Comparison of ENCODE assay signal across 9 cellular contexts in genomic region chr11:27217948-27218410, GRCh38.
DNase-seq lines count a peak whose midpoint lies in the region; ATAC-seq, FAIRE-seq and TF ChIP-seq lines count a peak whose summit lies in the region.
"Had no signal": no experiment of that assay in that cellular context is flagged by ENCODE, and none has a peak within 500 bp of the region (broad histone marks: within the 10 kb centered on the region; RNA-seq: fewer than 3 reads in every experiment).

No MANE protein-coding gene starts in this region.

- no peak overlapping the region for H3K14ac ChIP-seq in trophoblast cell (ENCODE audit: low read length)

- H4K91ac ChIP-seq in trophoblast cell (ENCODE audit: low read depth, low read length), result peak overlapping the region; percentile 55

- no peak overlapping the region for H4K8ac ChIP-seq in trophoblast cell (ENCODE audit: low read depth, low read length)

- H3K27ac Mint-ChIP-seq in activated T-helper 17 cell treated with anti-CD3 and anti-CD28 coated beads, Interleukin-2, amount 50 U/mL, for 72 hours, result no peak overlapping the region

- intact Hi-C loops in PC-9 (cut with micrococcal nuclease; ENCODE audit: unreplicated experiment), result loop anchor here (5.0 to 10.0 kb wide), 2 partner anchors 177 to 229 kb away; no protein-coding TSS in a partner anchor

- no CpG with 5 or more reads among the region's 1 CpG for WGBS in trophoblast cell (ENCODE audit: extremely low coverage, insufficient coverage, insufficient read length)

- CTCF ChIA-PET in PC-9 (lab: Charles Lee), result no interaction called here

- H3K4me3 Mint-ChIP-seq in activated T-helper 17 cell treated with anti-CD3 and anti-CD28 coated beads, Interleukin-2, amount 50 U/mL, for 72 hours, result no peak overlapping the region

- no peak for ATAC-seq in activated T-helper 17 cell treated with anti-CD3 and anti-CD28 coated beads, Interleukin-2, amount 50 U/mL, for 72 hours (replicated peaks)

- H3K4me1 ChIP-seq in ES-I3 (ENCODE audit: insufficient read depth, low read length), result peaks cover 18% of the 10 kb centered on the region
- peaks cover 30% of the 10 kb centered on the region for H3K4me1 ChIP-seq in PC-9 (replicated peaks; ENCODE audit: insufficient read depth)
- H3K4me1 ChIP-seq in trophoblast cell (ENCODE audit: control insufficient read depth in 1 of 2, insufficient read depth in 2 of 2, low read length in 2 of 2), result peaks cover 6 to 19% of the 10 kb centered on the region in 2 experiments
- H3K4me1 ChIP-seq in BE2C, result no peaks in the 10 kb centered on the region

- H3K4me2 ChIP-seq in PC-9, result peak overlapping the region; percentile 32
- H3K4me2 ChIP-seq in trophoblast cell (ENCODE audit: low read length), result peak overlapping the region; percentile 14

- H3K4me1 Mint-ChIP-seq in activated T-helper 17 cell treated with anti-CD3 and anti-CD28 coated beads, Interleukin-2, amount 50 U/mL, for 72 hours, result no peaks in the 10 kb centered on the region

- peaks cover 10% of the 10 kb centered on the region for H3K79me1 ChIP-seq in trophoblast cell (ENCODE audit: low read length)

- TSS peak; percentile 31 for BruUV-seq in PC-9 (replicated peaks; lab: Mats Ljungman, UMichigan)

- peak overlapping the region; percentile 46 for H3K18ac ChIP-seq in trophoblast cell (ENCODE audit: low read length)

- no peak overlapping the region for H3K23ac ChIP-seq in trophoblast cell (ENCODE audit: low read length)

- peak overlapping the region; percentile 15 for H2AK5ac ChIP-seq in trophoblast cell (ENCODE audit: low read length)

- H3K9me3 ChIP-seq in ES-I3 (ENCODE audit: control insufficient read depth, insufficient read depth, low read length) (no peaks in the 10 kb centered on the region), PC-9 (ENCODE audit: insufficient read depth, low read depth) (no peaks in the 10 kb centered on the region), trophoblast cell (ENCODE audit: insufficient read depth, low read depth, low read length) (no peaks in the 10 kb centered on the region), BE2C (no peaks in the 10 kb centered on the region)

- FAIRE-seq in GM12891 (lab: Jason Lieb, UNC), result no peak

- TF ChIP-seq CTCF in PC-9 (conservative IDR thresholded peaks at IDR 0.05), result no peak
- no peak for TF ChIP-seq CTCF in BE2C (IDR thresholded peaks at IDR 0.05; ENCODE audit: low read depth, low read length)

- H3F3A ChIP-seq in PC-9 (ENCODE audit: insufficient read depth, low read depth), result peaks cover 12% of the 10 kb centered on the region; the same call in 1 of the 2 replicates

- no peaks in the 10 kb centered on the region for H3K79me2 ChIP-seq in PC-9 (ENCODE audit: low read depth)
- no peaks in the 10 kb centered on the region for H3K79me2 ChIP-seq in trophoblast cell (ENCODE audit: control insufficient read depth, insufficient read depth, low read length, poor library complexity)

- TF ChIP-seq POLR2A in GM12891 (IDR thresholded peaks at IDR 0.05; ENCODE audit: low read depth, low read length), result no peak

- DNase-seq in PC-9, result no peak
- peak; percentile 85 for DNase-seq in fibroblast of peridontal ligament (ENCODE audit: extremely low read depth)
- DNase-seq in trophoblast cell, result peak; percentile 38 to 69
- DNase-seq in GM12891 (ENCODE audit: insufficient read length, low spot score), result no peak
- no peak for DNase-seq in DMS153 (lab: John Stamatoyannopoulos, UW)
- no peak for DNase-seq in BE2C
- DNase-seq: DMS79 had no signal

- no peaks in the 10 kb centered on the region for H3K9me3 Mint-ChIP-seq in activated T-helper 17 cell treated with anti-CD3 and anti-CD28 coated beads, Interleukin-2, amount 50 U/mL, for 72 hours

- H3K27me3 ChIP-seq in PC-9 (ENCODE audit: insufficient read depth, low read depth) (no peaks in the 10 kb centered on the region), trophoblast cell (ENCODE audit: insufficient read depth, low read length) (no peaks in the 10 kb centered on the region), BE2C (no peaks in the 10 kb centered on the region)

- peak overlapping the region; percentile 28 for H2BK120ac ChIP-seq in trophoblast cell (ENCODE audit: insufficient read depth, low read length, poor library complexity)

- H3K4me3 ChIP-seq in PC-9 (no peak overlapping the region), trophoblast cell (ENCODE audit: low read depth, low read length) (no peak overlapping the region), BE2C (ENCODE audit: low read depth, low read length) (no peak overlapping the region)

- POLR2A ChIA-PET in PC-9 (lab: Charles Lee; ENCODE audit: unreplicated experiment), result interaction anchor here (0.6 kb wide), 2 partner anchors 12 to 498 kb away, joined by 7 to 8 read pairs; no protein-coding TSS in a partner anchor

- peaks cover 16% of the 10 kb centered on the region for H3K27me3 Mint-ChIP-seq in activated T-helper 17 cell treated with anti-CD3 and anti-CD28 coated beads, Interleukin-2, amount 50 U/mL, for 72 hours

- no peak overlapping the region for H4K12ac ChIP-seq in trophoblast cell (ENCODE audit: low read depth, low read length)

- H3K27ac ChIP-seq in PC-9 (peak overlapping the region; percentile 68), trophoblast cell (ENCODE audit: low read depth, low read length) (peak overlapping the region; percentile 33)

- peak overlapping the region; percentile 69 for H2BK5ac ChIP-seq in trophoblast cell (ENCODE audit: low read depth, low read length, poor library complexity)

- H3K9ac ChIP-seq in ES-I3 (ENCODE audit: low read depth, low read length), result peak overlapping the region; percentile 22; the same call in 1 of the 2 replicates
- H3K9ac ChIP-seq in trophoblast cell (ENCODE audit: low read length), result no peak overlapping the region

- H3K36me3 Mint-ChIP-seq in activated T-helper 17 cell treated with anti-CD3 and anti-CD28 coated beads, Interleukin-2, amount 50 U/mL, for 72 hours (ENCODE audit: low read depth), result no peaks in the 10 kb centered on the region

- H2AFZ ChIP-seq in PC-9 (no peak overlapping the region), trophoblast cell (ENCODE audit: insufficient read depth, low read length, poor library complexity) (no peak overlapping the region)

- no peaks in the 10 kb centered on the region for H4K20me1 ChIP-seq in PC-9 (ENCODE audit: insufficient read depth)

- H3K9me2 ChIP-seq in PC-9 (ENCODE audit: insufficient read depth), result no peaks in the 10 kb centered on the region

- H3K4ac ChIP-seq in trophoblast cell (ENCODE audit: low read depth, low read length), result no peak overlapping the region

- no peaks in the 10 kb centered on the region for H3K36me3 ChIP-seq in ES-I3 (ENCODE audit: insufficient read depth, low read length)
- H3K36me3 ChIP-seq in PC-9 (ENCODE audit: low read depth), result no peaks in the 10 kb centered on the region
- H3K36me3 ChIP-seq in trophoblast cell (ENCODE audit: control insufficient read depth in 1 of 2, insufficient read depth in 2 of 2, low read length in 2 of 2), result no peaks in the 10 kb centered on the region
- no peaks in the 10 kb centered on the region for H3K36me3 ChIP-seq in BE2C

- H2BK12ac ChIP-seq in trophoblast cell (ENCODE audit: low read length), result peak overlapping the region; percentile 42

TF ChIP-seq in GM12891, 5 proteins besides CTCF, POLR2A, EP300 and RAD21:
- TF ChIP-seq PAX5 (IDR thresholded peaks at IDR 0.05; ENCODE audit: insufficient read depth, low read length, severe bottlenecking) (no peak), POU2F2 (IDR thresholded peaks at IDR 0.05; ENCODE audit: low read depth, low read length) (no peak), POLR2AphosphoS5 (IDR thresholded peaks at IDR 0.05; ENCODE audit: low read depth, low read length) (no peak), SPI1 (IDR thresholded peaks at IDR 0.05; ENCODE audit: low read depth, low read length) (no peak), TAF1 (IDR thresholded peaks at IDR 0.05; ENCODE audit: low read depth, low read length) (no peak)

Comparison
In these comparisons a context has a peak if more than half of its experiments do, and no peak if none do; other contexts are left out.
1. DNase-seq: peak in fibroblast of peridontal ligament (single experiment) and trophoblast cell (2 of 2); none in PC-9 (0 of 2), GM12891 (single experiment), DMS153 (single experiment) and BE2C (single experiment).